Comparison of ENCODE assay signal across 28 cellular contexts in genomic region chr1:165580931-165581871, GRCh38. TPM values are rescaled to one million over a fixed set of nuclear protein-coding genes. Genes with fewer than 3 reads are reported as not detected.
DNase-seq lines count a peak whose midpoint lies in the region; ATAC-seq and TF ChIP-seq lines count a peak whose summit lies in the region.
"Had no signal": no experiment of that assay in that cellular context is flagged by ENCODE, and none has a peak within 500 bp of the region (broad histone marks: within the 10 kb centered on the region; RNA-seq: fewer than 3 reads in every experiment).

No MANE protein-coding gene starts in this region.

- intact Hi-C loops in mammary epithelial cell (cut with micrococcal nuclease), result no loop called here

- dilution Hi-C loops in mammary epithelial cell (cut with HindIII; ENCODE audit: low sequenced_read_pairs), result no loop called here

- WGBS in mammary epithelial cell (ENCODE audit: low coverage, missing lambda C conversion rate), result 91% methylated on average over 19 of the region's 24 CpGs
- 97% methylated on average over 24 of the region's 24 CpGs for WGBS in hepatocyte (ENCODE audit: low lambda C conversion rate, missing lambda C conversion rate)

- no peak overlapping the region for H3K4me3 Mint-ChIP-seq in HFFc6
- H3K4me3 Mint-ChIP-seq: T-helper 1 cell treated with Interleukin-12 subunit alpha and Interleukin-12 subunit beta and Interleukin-4 antibody, amounts not matched to agents 30 μg/mL and 1 μg/mL, for 36 hours had no signal

- H3K27me3 Mint-ChIP-seq in HFFc6 (ENCODE audit: insufficient read depth), result peaks cover 3% of the 10 kb centered on the region

- H3K4me2 ChIP-seq in mammary epithelial cell (ENCODE audit: insufficient read depth, low read depth, low read length) (no peak overlapping the region), hepatocyte (no peak overlapping the region)

- peaks cover 7% of the 10 kb centered on the region for H3K4me1 ChIP-seq in mammary epithelial cell (ENCODE audit: insufficient read depth, low read length)
- H3K4me1 ChIP-seq in hepatocyte (ENCODE audit: insufficient read depth), result no peaks in the 10 kb centered on the region
- H3K4me1 ChIP-seq: adrenal gland had no signal

- H3K4me1 Mint-ChIP-seq in HFFc6 (ENCODE audit: low read depth), result peaks cover 6% of the 10 kb centered on the region; the same call in 1 of the 2 replicates

- H3K9me2 ChIP-seq in hepatocyte (replicated peaks; ENCODE audit: insufficient read depth), result no peaks in the 10 kb centered on the region

- H3K79me2 ChIP-seq in mammary epithelial cell (ENCODE audit: insufficient read depth, low read length) (no peaks in the 10 kb centered on the region), hepatocyte (no peaks in the 10 kb centered on the region)

- DNase-seq in ACHN (peak; percentile 92), HFFc6 (peak; percentile 43), mammary epithelial cell (peak; percentile 65), glomerular visceral epithelial cell (ENCODE audit: extremely low spot score) (peak; percentile 51), hepatocyte (ENCODE audit: low spot score) (no peak)
- DNase-seq: 8988T; activated gamma-delta T cell treated with Interleukin-2 at 50 U/mL for 16 hours; adrenal gland; C1 segment of cervical spinal cord; erythroblast; MM.1S; NCI-H1694; NCI-H82; OCI-M1; SJCRH30; stimulated activated CD4-positive, alpha-beta T cell treated with anti-CD3 and anti-CD28 coated beads, Interleukin-12 subunit alpha, Interleukin-12 subunit beta, amount 100 ng/mL, for 4 hours; WERI-Rb-1 had no signal

- in situ Hi-C loops in ACHN (cut with HindIII; ENCODE audit: low pct_ligation_motif_present, low pct_unique_long_range_greater_than_20kb, low sequenced_read_pairs) (loop anchor here (25.0 kb wide), 1 partner anchor 169 kb away; no protein-coding TSS in a partner anchor), mammary epithelial cell (cut with MboI; ENCODE audit: low sequenced_read_pairs in 2 of 2) (loop anchor here in 1 of 2 donors (25.0 kb wide), 1 partner anchor 419 kb away; no protein-coding TSS in a partner anchor)

- no peaks in the 10 kb centered on the region for H4K20me1 ChIP-seq in mammary epithelial cell (ENCODE audit: insufficient read depth, low read length)
- no peaks in the 10 kb centered on the region for H4K20me1 ChIP-seq in hepatocyte (ENCODE audit: insufficient read depth, poor library complexity, severe bottlenecking)

- H2AFZ ChIP-seq in mammary epithelial cell (ENCODE audit: low read depth, low read length) (no peak overlapping the region), hepatocyte (no peak overlapping the region)

- TF ChIP-seq CTCF in HFFc6 (IDR thresholded peaks at IDR 0.05) (no peak), mammary epithelial cell (conservative IDR thresholded peaks at IDR 0.05 in 1 of 2, IDR thresholded peaks at IDR 0.05 in 1 of 2; ENCODE audit: extremely low read depth in 1 of 2, insufficient read depth in 1 of 2, low read depth in 1 of 2, low read length in 2 of 2) (no peak), hepatocyte (IDR thresholded peaks at IDR 0.05; ENCODE audit: poor library complexity) (no peak)

- CTCF ChIA-PET in mammary epithelial cell (lab: Charles Lee; ENCODE audit: low non-redundant PET), result no interaction called here

- H3K36me3 ChIP-seq in mammary epithelial cell (ENCODE audit: insufficient read depth, low read length) (no peaks in the 10 kb centered on the region), hepatocyte (replicated peaks; ENCODE audit: insufficient read depth, low read depth) (no peaks in the 10 kb centered on the region)
- H3K36me3 ChIP-seq: adrenal gland, neutrophil, SJCRH30, WERI-Rb-1 had no signal

- no peaks in the 10 kb centered on the region for H3K9me3 ChIP-seq in mammary epithelial cell (replicated peaks; ENCODE audit: insufficient read depth, low read length)
- no peaks in the 10 kb centered on the region for H3K9me3 ChIP-seq in hepatocyte (ENCODE audit: low read depth)
- H3K9me3 ChIP-seq: adrenal gland, neutrophil, SJCRH30 had no signal

- H3K27ac ChIP-seq in mammary epithelial cell (ENCODE audit: insufficient read depth, low read depth, low read length) (no peak overlapping the region), hepatocyte (no peak overlapping the region)
- H3K27ac ChIP-seq: adrenal gland, HL-60, neutrophil, SJCRH30, WERI-Rb-1 had no signal

- H3K36me3 Mint-ChIP-seq in HFFc6 (ENCODE audit: low read depth), result no peaks in the 10 kb centered on the region

- H3K27me3 ChIP-seq in mammary epithelial cell (ENCODE audit: insufficient read depth, low read length), result peaks cover 2% of the 10 kb centered on the region
- no peaks in the 10 kb centered on the region for H3K27me3 ChIP-seq in hepatocyte
- H3K27me3 ChIP-seq: SJCRH30 had no signal

- no TSS peak for BruUV-seq in mammary epithelial cell (replicated peaks; lab: Mats Ljungman, UMichigan)

- no peak for ATAC-seq in HG03108 (IDR thresholded peaks at IDR 0.05; ENCODE audit: unreplicated experiment)
- no peak for ATAC-seq in GM18867 (IDR thresholded peaks at IDR 0.05; ENCODE audit: unreplicated experiment)
- ATAC-seq in GM19035 (IDR thresholded peaks at IDR 0.05; ENCODE audit: unreplicated experiment), result no peak

- H3K9ac ChIP-seq in mammary epithelial cell (ENCODE audit: insufficient read depth, low read length), result no peak overlapping the region

- no peak overlapping the region for H3K4me3 ChIP-seq in mammary epithelial cell (replicated peaks in 1 of 3; ENCODE audit: insufficient read depth in 1 of 3, low read depth in 2 of 3, low read length in 3 of 3)
- H3K4me3 ChIP-seq in hepatocyte, result no peak overlapping the region
- H3K4me3 ChIP-seq: adrenal gland, SJCRH30 had no signal

- H3K9me3 Mint-ChIP-seq in HFFc6, result no peaks in the 10 kb centered on the region
- H3K9me3 Mint-ChIP-seq: T-helper 1 cell treated with Interleukin-12 subunit alpha and Interleukin-12 subunit beta and Interleukin-4 antibody, amounts not matched to agents 30 μg/mL and 1 μg/mL, for 36 hours had no signal

- H3K27ac Mint-ChIP-seq in HFFc6, result no peak overlapping the region
- H3K27ac Mint-ChIP-seq: T-helper 1 cell treated with Interleukin-12 subunit alpha and Interleukin-12 subunit beta and Interleukin-4 antibody, amounts not matched to agents 30 μg/mL and 1 μg/mL, for 36 hours had no signal

RNA-seq across cellular contexts. Expression of gene LRRC52, which starts 37.4 kb away (rescaled TPM):
- not detected for total RNA-seq in HFFc6 (2021; fragmentation: NEBNext Ultra II Directional; extraction: Animal tissue kit (Norgen Biotek cat#: 25700))
- not detected for total RNA-seq in mammary epithelial cell
- not detected for polyA plus RNA-seq in mammary epithelial cell
- not detected for polyA minus RNA-seq in mammary epithelial cell
- total RNA-seq in hepatocyte, result not detected in 2 replicates
- not detected in 2 replicates for polyA plus RNA-seq in hepatocyte
- total RNA-seq: adrenal gland, cardiac septum, dermis microvascular lymphatic vessel endothelial cell, G401, lower leg skin, SJCRH30, ureter had no signal
- polyA plus RNA-seq: adrenal gland had no signal

RNA-seq across cellular contexts. Expression of gene MGST3, which starts 49.8 kb away (rescaled TPM):
- total RNA-seq in HFFc6 (2021; fragmentation: NEBNext Ultra II Directional; extraction: Animal tissue kit (Norgen Biotek cat#: 25700)), result 100 to 1,000 TPM; 183 to 203 (median 196) TPM
- 100 to 1,000 TPM in 1 of 2 donors, 10 to 100 TPM in 1; 96.0 to 130 TPM for total RNA-seq in mammary epithelial cell
- polyA plus RNA-seq in mammary epithelial cell, result 220 TPM
- 85.9 TPM for polyA minus RNA-seq in mammary epithelial cell
- total RNA-seq in hepatocyte, result 188 and 206 TPM in 2 replicates
- 470 and 478 TPM in 2 replicates for polyA plus RNA-seq in hepatocyte
